ENCODE assay signal across 14 cellular contexts in genomic region chr22:28013611-28014010, GRCh38.
"Had no signal": no experiment of that assay in that cellular context is flagged by ENCODE, and none has a peak within 500 bp of the region (broad histone marks: within the 10 kb centered on the region; RNA-seq: fewer than 3 reads in every experiment).

No MANE protein-coding gene starts in this region.

- H3K27ac ChIP-seq: brain microvascular endothelial cell, epithelial cell of prostate, gastroesophageal sphincter, ovary, thyroid gland, vagina had no signal

- DNase-seq: activated CD4-positive, alpha-beta T cell treated with anti-CD3 and anti-CD28 coated beads, Interleukin-2, amount 10 ng/mL, durations not matched to agents 24 days and 14 days; activated CD8-positive, alpha-beta memory T cell treated with anti-CD3 and anti-CD28 coated beads, Interleukin-2, amount 50 U/mL, for 48 hours; activated CD8-positive, alpha-beta T cell treated with anti-CD3 and anti-CD28 coated beads, Interleukin-2, amount 10 ng/mL, durations not matched to agents 7 days and 5 days; activated naive CD4-positive, alpha-beta T cell; activated naive CD8-positive, alpha-beta T cell treated with anti-CD3 and anti-CD28 coated beads, Interleukin-2, amount 10 ng/mL, durations not matched to agents 7 days and 5 days; brain microvascular endothelial cell; stimulated activated CD4-positive, alpha-beta T cell treated with anti-CD3 and anti-CD28 coated beads, Interleukin-2, amount 100 ng/mL, for 48 hours; T-helper 2 cell; thyroid gland had no signal

- H3K36me3 ChIP-seq: brain microvascular endothelial cell, ovary, thyroid gland, vagina had no signal

- ATAC-seq: activated CD8-positive, alpha-beta T cell treated with anti-CD3 and anti-CD28 coated beads, Interleukin-2, amount 10 ng/mL, durations not matched to agents 7 days and 5 days; gastroesophageal sphincter; stimulated activated memory B cell treated with anti-CD40 and anti-IgM and Interleukin-4, amounts not matched to agents 10 μg/mL and 1 μg/mL and 100 μg/mL, for 72 hours had no signal

- H3K9me3 ChIP-seq: gastroesophageal sphincter, ovary, thyroid gland, vagina had no signal

- H3K4me3 ChIP-seq: gastroesophageal sphincter, ovary, thyroid gland, vagina had no signal

- H3K27me3 ChIP-seq: brain microvascular endothelial cell, gastroesophageal sphincter, ovary, thyroid gland, vagina had no signal
